16 cellular contexts compared by ENCODE assay signal in the genomic region with DNA sequence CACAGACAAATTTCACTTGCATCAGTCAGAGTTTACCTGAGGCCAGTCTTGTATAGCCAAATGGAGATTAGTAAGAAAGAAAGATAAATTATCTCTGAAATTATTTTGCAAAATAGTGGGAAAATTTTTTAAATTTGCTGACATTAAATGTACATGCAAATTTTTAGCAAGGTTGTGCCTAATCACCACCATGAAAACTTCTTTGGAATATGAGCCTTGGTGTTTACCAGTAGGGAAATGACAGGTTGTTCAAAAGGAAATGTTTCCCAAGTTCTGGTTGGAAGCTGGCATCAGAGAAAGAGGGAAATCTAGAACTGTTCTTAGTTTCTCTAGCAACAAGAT. TPM values are rescaled to one million over a fixed set of nuclear protein-coding genes. Genes with fewer than 3 reads are reported as not detected.
DNase-seq lines count a peak whose midpoint lies in the region; ATAC-seq, FAIRE-seq and TF ChIP-seq lines count a peak whose summit lies in the region.
"Had no signal": no experiment of that assay in that cellular context is flagged by ENCODE, and none has a peak within 500 bp of the region (broad histone marks: within the 10 kb centered on the region; RNA-seq: fewer than 3 reads in every experiment).

No MANE protein-coding gene starts in this region.

- peaks cover 3 to 9% of the 10 kb centered on the region in 2 experiments; a peak in 2 of 4 replicates for H3K4me1 ChIP-seq in HCT116 (ENCODE audit: control insufficient read depth in 1 of 2, insufficient read depth in 2 of 2, low read length in 2 of 2)
- H3K4me1 ChIP-seq in OCI-LY7 (ENCODE audit: insufficient read depth, low read length, poor library complexity, severe bottlenecking), result peaks cover 11% of the 10 kb centered on the region
- H3K4me1 ChIP-seq in foreskin keratinocyte, result peaks cover 21% of the 10 kb centered on the region
- H3K4me1 ChIP-seq in GM23248 (ENCODE audit: insufficient read depth), result no peaks in the 10 kb centered on the region

- RAD21 ChIA-PET in HCT116 (lab: Charles Lee; ENCODE audit: low non-redundant PET in 1 of 2, low total read pairs in 2 of 2, uncharacterized antibody in 2 of 2, unreplicated experiment in 2 of 2), result no interaction called here

- peak overlapping the region; percentile 49 for H2AFZ ChIP-seq in HCT116 (ENCODE audit: low read depth, low read length, poor library complexity, severe bottlenecking)
- H2AFZ ChIP-seq in OCI-LY7 (ENCODE audit: low read length), result peak overlapping the region; percentile 36; the same call in 1 of the 2 replicates
- no peak overlapping the region for H2AFZ ChIP-seq in GM23248

- TF ChIP-seq RAD21 in HCT116 (IDR thresholded peaks at IDR 0.05; ENCODE audit: low read depth), result no peak

- DNase-seq in HCT116 (ENCODE audit: low read depth, low spot score), result no peak
- DNase-seq in OCI-LY7 (ENCODE audit: low spot score), result no peak
- no peak for DNase-seq in foreskin keratinocyte
- no peak for DNase-seq in pons (ENCODE audit: low spot score)
- no peak for DNase-seq in GM23248
- DNase-seq in D721Med (ENCODE audit: insufficient read length, low spot score), result no peak
- no peak for DNase-seq in HCEC 1CT
- DNase-seq: DMS 273 treated with DMSO at 0.1 percent for 48 hours, HFFc6, MV-4-11, NCI-H1694 treated with DMSO at 0.1 percent for 48 hours, NCI-H510A treated with DMSO at 0.1 percent for 48 hours, RPMI8226 had no signal

- H3K9me2 ChIP-seq in HCT116 (ENCODE audit: insufficient read depth), result no peaks in the 10 kb centered on the region
- H3K9me2 ChIP-seq in OCI-LY7 (ENCODE audit: insufficient read depth, low read length), result no peaks in the 10 kb centered on the region
- H3K9me2 ChIP-seq in GM23248 (ENCODE audit: insufficient read depth), result no peaks in the 10 kb centered on the region

- ATAC-seq in HCT116 (no peak), foreskin keratinocyte (peak; percentile 12)
- ATAC-seq: K562 had no signal

- H4K20me1 ChIP-seq in HCT116 (ENCODE audit: insufficient read depth), result no peaks in the 10 kb centered on the region
- H4K20me1 ChIP-seq in OCI-LY7 (ENCODE audit: insufficient read depth, low read length), result no peaks in the 10 kb centered on the region
- no peaks in the 10 kb centered on the region for H4K20me1 ChIP-seq in GM23248 (ENCODE audit: insufficient read depth)

- POLR2A ChIA-PET in HCT116 (lab: Charles Lee), result no interaction called here
- POLR2A ChIA-PET in OCI-LY7 (lab: Charles Lee), result interaction anchor here (0.6 kb wide), 1 partner anchor 190 kb away, joined by 3 read pairs; no protein-coding TSS in a partner anchor

- H3K4me2 ChIP-seq in HCT116 (ENCODE audit: low read length) (no peak overlapping the region), OCI-LY7 (ENCODE audit: low read length) (no peak overlapping the region), GM23248 (ENCODE audit: unreplicated experiment) (no peak overlapping the region)

- H3K9ac ChIP-seq in HCT116 (ENCODE audit: low read length) (no peak overlapping the region), GM23248 (no peak overlapping the region)

- H3F3A ChIP-seq in GM23248 (ENCODE audit: insufficient read depth), result no peaks in the 10 kb centered on the region

- no peak for TF ChIP-seq POLR2A in HCT116 (IDR thresholded peaks at IDR 0.05; ENCODE audit: borderline replicate concordance, extremely low read depth, insufficient read depth, insufficient read length)

- H3K79me2 ChIP-seq in HCT116 (ENCODE audit: insufficient read depth, low read length) (no peaks in the 10 kb centered on the region), OCI-LY7 (ENCODE audit: insufficient read depth, low read depth, low read length) (no peaks in the 10 kb centered on the region), GM23248 (ENCODE audit: insufficient read depth) (no peaks in the 10 kb centered on the region)

- intact Hi-C loops in HCT116 (cut with micrococcal nuclease) (no loop called here), OCI-LY7 (cut with micrococcal nuclease; ENCODE audit: unreplicated experiment) (no loop called here)

- BruUV-seq in HCT116 (replicated peaks; lab: Mats Ljungman, UMichigan) (no TSS peak), OCI-LY7 (replicated peaks; lab: Mats Ljungman, UMichigan) (no TSS peak)

- TF ChIP-seq CTCF in HCT116 (IDR thresholded peaks at IDR 0.05 in 2 of 3, conservative IDR thresholded peaks at IDR 0.05 in 1 of 3; ENCODE audit: borderline replicate concordance in 1 of 3, insufficient read depth in 1 of 3, low read depth in 2 of 3, low read length in 2 of 3), result no peak
- no peak for TF ChIP-seq CTCF in OCI-LY7 (conservative IDR thresholded peaks at IDR 0.05; ENCODE audit: low read length)
- no peak for TF ChIP-seq CTCF in foreskin keratinocyte (conservative IDR thresholded peaks at IDR 0.05)
- no peak for TF ChIP-seq CTCF in D721Med (IDR thresholded peaks at IDR 0.05; ENCODE audit: insufficient read depth, missing control alignments)

- H3K27ac ChIP-seq in HCT116 (ENCODE audit: low read depth, low read length) (no peak overlapping the region), OCI-LY7 (ENCODE audit: low read depth, low read length, poor library complexity, severe bottlenecking) (no peak overlapping the region), foreskin keratinocyte (peak overlapping the region; percentile 24), GM23248 (no peak overlapping the region)

- H3K4me3 ChIP-seq in HCT116 (replicated peaks in 1 of 2; ENCODE audit: low read depth in 1 of 2, low read length in 2 of 2) (no peak overlapping the region), OCI-LY7 (ENCODE audit: low read depth, low read length, poor library complexity, severe bottlenecking) (no peak overlapping the region), GM23248 (no peak overlapping the region)
- H3K4me3 ChIP-seq: K562 had no signal

- H3K36me3 ChIP-seq in HCT116 (ENCODE audit: control insufficient read depth in 1 of 2, insufficient read depth in 2 of 2, low read length in 2 of 2) (no peaks in the 10 kb centered on the region), OCI-LY7 (ENCODE audit: insufficient read depth, low read length) (no peaks in the 10 kb centered on the region), GM23248 (ENCODE audit: low read depth) (no peaks in the 10 kb centered on the region)

- in situ Hi-C loops in GM23248 (cut with MboI), result no loop called here

- CTCF ChIA-PET in HCT116 (lab: Charles Lee), result no interaction called here
- CTCF ChIA-PET in OCI-LY7 (lab: Charles Lee; ENCODE audit: unreplicated experiment), result no interaction called here

- FAIRE-seq in D721Med (lab: Jason Lieb, UNC), result no peak
- FAIRE-seq: G401.6, H1, K562 had no signal

- no peaks in the 10 kb centered on the region for H3K9me3 ChIP-seq in HCT116 (ENCODE audit: control insufficient read depth in 1 of 2, insufficient read depth in 1 of 2, low read depth in 1 of 2, low read length in 2 of 2)
- H3K9me3 ChIP-seq in OCI-LY7 (ENCODE audit: low read length), result no peaks in the 10 kb centered on the region
- H3K9me3 ChIP-seq in GM23248 (ENCODE audit: low read depth), result no peaks in the 10 kb centered on the region

- H3K27me3 ChIP-seq in HCT116 (ENCODE audit: insufficient read depth, low read length), result no peaks in the 10 kb centered on the region
- no peaks in the 10 kb centered on the region for H3K27me3 ChIP-seq in foreskin keratinocyte
- no peaks in the 10 kb centered on the region for H3K27me3 ChIP-seq in GM23248 (replicated peaks; ENCODE audit: insufficient read depth)

TF ChIP-seq in HCT116, 20 proteins besides CTCF, POLR2A, EP300 and RAD21:
- no peak for TF ChIP-seq JUND (IDR thresholded peaks at IDR 0.05)
- TF ChIP-seq, protein P1, sequence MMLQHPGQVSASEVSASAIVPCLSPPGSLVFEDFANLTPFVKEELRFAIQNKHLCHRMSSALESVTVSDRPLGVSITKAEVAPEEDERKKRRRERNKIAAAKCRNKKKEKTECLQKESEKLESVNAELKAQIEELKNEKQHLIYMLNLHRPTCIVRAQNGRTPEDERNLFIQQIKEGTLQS (IDR thresholded peaks at IDR 0.05), result no peak
- no peak for TF ChIP-seq SRF (IDR thresholded peaks at IDR 0.05; ENCODE audit: low read depth)
- no peak for TF ChIP-seq MAX (IDR thresholded peaks at IDR 0.05)
- TF ChIP-seq, protein P2, sequence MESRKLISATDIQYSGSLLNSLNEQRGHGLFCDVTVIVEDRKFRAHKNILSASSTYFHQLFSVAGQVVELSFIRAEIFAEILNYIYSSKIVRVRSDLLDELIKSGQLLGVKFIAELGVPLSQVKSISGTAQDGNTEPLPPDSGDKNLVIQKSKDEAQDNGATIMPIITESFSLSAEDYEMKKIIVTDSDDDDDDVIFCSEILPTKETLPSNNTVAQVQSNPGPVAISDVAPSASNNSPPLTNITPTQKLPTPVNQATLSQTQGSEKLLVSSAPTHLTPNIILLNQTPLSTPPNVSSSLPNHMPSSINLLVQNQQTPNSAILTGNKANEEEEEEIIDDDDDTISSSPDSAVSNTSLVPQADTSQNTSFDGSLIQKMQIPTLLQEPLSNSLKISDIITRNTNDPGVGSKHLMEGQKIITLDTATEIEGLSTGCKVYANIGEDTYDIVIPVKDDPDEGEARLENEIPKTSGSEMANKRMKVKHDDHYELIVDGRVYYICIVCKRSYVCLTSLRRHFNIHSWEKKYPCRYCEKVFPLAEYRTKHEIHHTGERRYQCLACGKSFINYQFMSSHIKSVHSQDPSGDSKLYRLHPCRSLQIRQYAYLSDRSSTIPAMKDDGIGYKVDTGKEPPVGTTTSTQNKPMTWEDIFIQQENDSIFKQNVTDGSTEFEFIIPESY (IDR thresholded peaks at IDR 0.05; ENCODE audit: extremely low read depth, insufficient replicate concordance, low read length), result no peak
- TF ChIP-seq CEBPB (IDR thresholded peaks at IDR 0.05; ENCODE audit: low read depth), result no peak
- no peak for TF ChIP-seq FOSL1 (IDR thresholded peaks at IDR 0.05; ENCODE audit: low read depth)
- no peak for TF ChIP-seq CBX3 (IDR thresholded peaks at IDR 0.05; ENCODE audit: low read depth)
- TF ChIP-seq SP1 (IDR thresholded peaks at IDR 0.05; ENCODE audit: low read depth), result no peak
- TF ChIP-seq TCF7L2 (IDR thresholded peaks at IDR 0.05; ENCODE audit: borderline replicate concordance, extremely low read depth, insufficient read depth, insufficient read length), result no peak
- TF ChIP-seq EGR1 (IDR thresholded peaks at IDR 0.05; ENCODE audit: low read depth), result no peak
TF ChIP-seq in HCT116: peak in this region for 0.

RNA-seq across cellular contexts. Expression of gene PTP4A1, which starts 34.4 kb away (rescaled TPM):
- total RNA-seq in HCT116 (2021; ENCODE audit: unreplicated experiment), result 123 TPM
- 47.5 and 61.8 TPM in 2 replicates for polyA plus RNA-seq in HCT116 (2012)
- total RNA-seq in OCI-LY7 (2014; rRNA removed; shearing (Covaris generic)), result 20.9 and 21.2 TPM in 2 replicates
- 74.7 and 76.0 TPM in 2 replicates for total RNA-seq in OCI-LY7 (2022)
- total RNA-seq in foreskin keratinocyte, result 77.0 and 78.5 TPM in 2 replicates
- 39.6 and 48.9 TPM in 2 replicates for polyA plus RNA-seq in foreskin keratinocyte
- 24.9 and 31.4 TPM in 2 replicates for total RNA-seq in GM23248 (2014; rRNA removed; shearing (Covaris generic))
- polyA plus RNA-seq in GM23248 (2016; fragmentation: Nextera tagmentation; extraction: Ambion mirVana), result 133 and 138 TPM in 2 replicates
